Comparison of ENCODE assay signal across 8 cellular contexts in the genomic region with DNA sequence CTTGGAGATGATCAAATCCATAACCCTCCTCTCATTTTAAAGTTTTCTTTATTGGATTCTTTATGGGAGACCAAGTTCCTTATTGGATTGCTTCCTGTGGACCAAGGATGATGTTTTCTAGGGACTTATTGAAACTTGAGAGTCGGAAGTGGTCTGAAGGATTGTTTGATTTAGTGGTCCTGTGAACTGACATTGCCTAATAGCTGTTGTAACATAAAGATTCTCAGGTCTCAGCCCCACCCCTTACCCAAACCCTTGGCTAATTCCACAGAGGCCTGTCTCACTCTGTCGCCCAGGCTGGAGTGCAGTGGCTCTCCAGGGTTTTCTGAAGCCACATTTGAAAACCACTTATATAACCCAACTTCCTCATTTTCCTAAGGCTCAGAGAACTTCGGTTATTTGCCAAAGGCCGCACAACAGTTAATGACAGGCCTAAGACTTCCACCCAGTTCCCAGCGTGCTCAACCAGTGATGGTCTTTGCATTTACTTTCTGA.
A peak's percentile ranks its signal among the peaks of the same experiment; 100 is the strongest.
DNase-seq lines count a peak whose midpoint lies in the region; ATAC-seq, FAIRE-seq and TF ChIP-seq lines count a peak whose summit lies in the region.

No MANE protein-coding gene starts in this region.

- H3K9me3 Mint-ChIP-seq in stimulated activated effector memory CD8-positive, alpha-beta T cell treated with anti-CD3 and anti-CD28 coated beads, Interleukin-12 subunit alpha, Interleukin-12 subunit beta, amount 100 ng/mL, for 72 hours = no peaks in the 10 kb centered on the region

- FAIRE-seq in GM12892 (lab: Jason Lieb, UNC) = no peak

- H3K36me3 Mint-ChIP-seq in stimulated activated effector memory CD8-positive, alpha-beta T cell treated with anti-CD3 and anti-CD28 coated beads, Interleukin-12 subunit alpha, Interleukin-12 subunit beta, amount 100 ng/mL, for 72 hours = peaks cover 38% of the 10 kb centered on the region

- in situ Hi-C loops in KBM-7 (cut with MboI; ENCODE audit: low pct_unique_long_range_greater_than_20kb, low sequenced_read_pairs) = no loop called here

- peak; percentile 96 for DNase-seq in KBM-7
- peak; percentile 92 for DNase-seq in SKM-1 treated with dmso at 0.1 percent for 144 hours (lab: John Stamatoyannopoulos, UW; ENCODE audit: unreplicated experiment)
- DNase-seq in fibroblast of villous mesenchyme (ENCODE audit: low read depth) = peak; percentile 73
- no peak for DNase-seq in stimulated activated effector memory CD8-positive, alpha-beta T cell treated with anti-CD3 and anti-CD28 coated beads, Interleukin-12 subunit alpha, Interleukin-12 subunit beta, amount 100 ng/mL, for 72 hours (ENCODE audit: low spot score in 2 of 2)
- no peak for DNase-seq in SHP77 treated with DMSO at 0.1 percent for 48 hours (lab: John Stamatoyannopoulos, UW)
- DNase-seq in GM12892 (ENCODE audit: insufficient read length) = no peak
- no peak for DNase-seq in DMS53 (lab: John Stamatoyannopoulos, UW)

- TF ChIP-seq CTCF in fibroblast of villous mesenchyme (IDR thresholded peaks at IDR 0.05; ENCODE audit: insufficient read depth, low read depth, low read length) = no peak

- peaks cover 91% of the 10 kb centered on the region for H3K4me1 Mint-ChIP-seq in stimulated activated effector memory CD8-positive, alpha-beta T cell treated with anti-CD3 and anti-CD28 coated beads, Interleukin-12 subunit alpha, Interleukin-12 subunit beta, amount 100 ng/mL, for 72 hours

- peak overlapping the region; percentile 44 for H3K4me3 Mint-ChIP-seq in stimulated activated effector memory CD8-positive, alpha-beta T cell treated with anti-CD3 and anti-CD28 coated beads, Interleukin-12 subunit alpha, Interleukin-12 subunit beta, amount 100 ng/mL, for 72 hours

- no peak overlapping the region for H3K4me3 ChIP-seq in fibroblast of villous mesenchyme (ENCODE audit: low read depth, low read length)

- no peak for ATAC-seq in stimulated activated effector memory CD8-positive, alpha-beta T cell treated with anti-CD3 and anti-CD28 coated beads, Interleukin-12 subunit alpha, Interleukin-12 subunit beta, amount 100 ng/mL, for 72 hours
- ATAC-seq in GM18909 (IDR thresholded peaks at IDR 0.05; ENCODE audit: poor library complexity, unreplicated experiment) = no peak

- no peak for TF ChIP-seq POLR2A in GM12892 (IDR thresholded peaks at IDR 0.05; ENCODE audit: low read depth, low read length)

- peak overlapping the region; percentile 80 for H3K27ac Mint-ChIP-seq in stimulated activated effector memory CD8-positive, alpha-beta T cell treated with anti-CD3 and anti-CD28 coated beads, Interleukin-12 subunit alpha, Interleukin-12 subunit beta, amount 100 ng/mL, for 72 hours

Comparison
In these comparisons a context has a peak if more than half of its experiments do, and no peak if none do; other contexts are left out.
1. DNase-seq: peak in KBM-7 (single experiment), SKM-1 treated with dmso at 0.1 percent for 144 hours (single experiment) and fibroblast of villous mesenchyme (single experiment); none in stimulated activated effector memory CD8-positive, alpha-beta T cell treated with anti-CD3 and anti-CD28 coated beads, Interleukin-12 subunit alpha, Interleukin-12 subunit beta, amount 100 ng/mL, for 72 hours (0 of 2), SHP77 treated with DMSO at 0.1 percent for 48 hours (single experiment), GM12892 (single experiment) and DMS53 (single experiment).